8 cellular contexts compared by ENCODE assay signal in genomic region chr9:126702501-126703329, GRCh38.
A peak's percentile ranks its signal among the peaks of the same experiment; 100 is the strongest.
DNase-seq lines count a peak whose midpoint lies in the region; ATAC-seq and TF ChIP-seq lines count a peak whose summit lies in the region.

No MANE protein-coding gene starts in this region.

- ATAC-seq in left ventricle myocardium superior (no peak), GM18511 (IDR thresholded peaks at IDR 0.05; ENCODE audit: unreplicated experiment) (no peak)

- CTCF ChIA-PET in HEK293T (lab: Yijun Ruan, JAX) = interaction anchor here (0.7 to 7.0 kb wide), 13 partner anchors 8 to 114 kb away, joined by 3 to 97 read pairs (median 4); no protein-coding TSS in a partner anchor

- POLR2A ChIA-PET in HEK293T (lab: Yijun Ruan, JAX) = interaction anchor here (1.2 kb wide), 1 partner anchor 12 kb away, joined by 4 read pairs; no protein-coding TSS in a partner anchor

- DNase-seq in AG09309 (ENCODE audit: low read depth) (no peak), HEK293T (ENCODE audit: extremely low spot score) (peak; percentile 80), activated T-cell treated with anti-CD3 and anti-CD28 coated beads for 48 hours (ENCODE audit: low read depth) (peak; percentile 38), left ventricle myocardium superior (peak; percentile 55), COLO668 (lab: John Stamatoyannopoulos, UW; ENCODE audit: unreplicated experiment) (no peak), DMS79 (lab: John Stamatoyannopoulos, UW) (no peak)
- peak; percentile 14 for DNase-seq in stimulated activated naive CD4-positive, alpha-beta T cell treated with Interleukin-2 at 50 U/mL for 16 hours (lab: John Stamatoyannopoulos, UW)

- intact Hi-C loops in left ventricle myocardium superior (cut with micrococcal nuclease) = no loop called here

- H3K4me3 ChIP-seq in AG09309 (ENCODE audit: control insufficient read depth, low read depth, low read length) = no peak overlapping the region

- TF ChIP-seq CTCF in AG09309 (IDR thresholded peaks at IDR 0.05; ENCODE audit: control insufficient read depth, insufficient read depth, low read depth, low read length, missing control alignments) = peak; percentile 78

TF ChIP-seq in HEK293T, 16 proteins besides CTCF, POLR2A, EP300 and RAD21:
- TF ChIP-seq FOXM1 (IDR thresholded peaks at IDR 0.05; ENCODE audit: borderline replicate concordance) (no peak), ELF4 (IDR thresholded peaks at IDR 0.05) (no peak), PKNOX1 (IDR thresholded peaks at IDR 0.05) (no peak), L3MBTL2 (conservative IDR thresholded peaks at IDR 0.05) (no peak), FOXK2 (IDR thresholded peaks at IDR 0.05) (no peak), ARNT (IDR thresholded peaks at IDR 0.05) (no peak), TARDBP (IDR thresholded peaks at IDR 0.05) (no peak), SP1 (IDR thresholded peaks at IDR 0.05) (no peak), LEF1 (IDR thresholded peaks at IDR 0.05; ENCODE audit: borderline replicate concordance) (no peak), BHLHE40 (IDR thresholded peaks at IDR 0.05; ENCODE audit: borderline replicate concordance) (no peak), NFRKB (IDR thresholded peaks at IDR 0.05) (no peak), HDGF (IDR thresholded peaks at IDR 0.05; ENCODE audit: borderline replicate concordance) (no peak), CTBP1 (IDR thresholded peaks at IDR 0.05; ENCODE audit: borderline replicate concordance) (no peak), SUZ12 (IDR thresholded peaks at IDR 0.05) (no peak), ZNF384 (IDR thresholded peaks at IDR 0.05) (no peak), FOXA1 (IDR thresholded peaks at IDR 0.05) (no peak)

Comparison
In these comparisons a context has a peak if more than half of its experiments do, and no peak if none do; other contexts are left out.
1. DNase-seq: peak in HEK293T (single experiment), activated T-cell treated with anti-CD3 and anti-CD28 coated beads for 48 hours (single experiment), left ventricle myocardium superior (single experiment) and stimulated activated naive CD4-positive, alpha-beta T cell treated with Interleukin-2 at 50 U/mL for 16 hours (single experiment); none in AG09309 (single experiment), COLO668 (single experiment) and DMS79 (single experiment).